ENCODE assay signal across 29 cellular contexts in the genomic region with DNA sequence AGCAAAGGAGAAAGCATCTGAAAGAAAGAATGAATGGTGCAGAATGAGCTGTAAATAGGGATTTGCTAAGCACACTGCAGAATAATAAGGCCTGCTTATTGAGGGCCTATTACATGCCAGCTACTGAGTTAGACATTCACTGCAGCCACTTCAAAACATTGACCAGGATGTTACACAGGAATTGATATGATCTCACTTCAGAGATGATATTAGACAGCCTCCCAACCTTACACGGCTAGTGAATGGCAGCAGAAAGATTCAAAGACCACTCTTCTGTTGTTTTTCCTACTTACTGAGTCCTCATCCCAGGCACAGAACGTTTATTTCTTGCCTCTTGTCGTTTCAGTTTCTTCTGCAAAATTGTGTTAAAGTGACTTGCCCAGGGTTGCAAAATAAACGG.
"Had no signal": no experiment of that assay in that cellular context is flagged by ENCODE, and none has a peak within 500 bp of the region (broad histone marks: within the 10 kb centered on the region; RNA-seq: fewer than 3 reads in every experiment).

No MANE protein-coding gene starts in this region.

- H3K27ac Mint-ChIP-seq: activated CD4-positive, alpha-beta T cell treated with anti-CD3 and anti-CD28 coated beads, Interleukin-2, amount 10 ng/mL, durations not matched to agents 24 days and 14 days; activated CD8-positive, alpha-beta T cell treated with anti-CD3 and anti-CD28 coated beads for 36 hours; activated naive CD4-positive, alpha-beta T cell treated with anti-CD3 and anti-CD28 coated beads for 36 hours; activated naive CD4-positive, alpha-beta T cell treated with anti-CD3 and anti-CD28 coated beads, Interleukin-2, amount 50 U/mL, for 72 hours; activated T-helper 1 cell treated with anti-CD3 and anti-CD28 coated beads, Interleukin-12 subunit alpha, Interleukin-12 subunit beta, Interleukin-2, Interleukin-4 antibody, amounts not matched to agents 30 ng/mL and 10 ng/mL and 1 ng/mL, durations not matched to agents 14 hours and 24 hours and 36 hours; T-helper 2 cell treated with Interferon-gamma antibody and Interleukin-4, amounts not matched to agents 5 μg/mL and 100 μg/mL, for 36 hours had no signal

- ATAC-seq: activated CD8-positive, alpha-beta T cell treated with anti-CD3 and anti-CD28 coated beads for 36 hours; activated naive CD4-positive, alpha-beta T cell treated with anti-CD3 and anti-CD28 coated beads, Interleukin-2, amount 50 U/mL, for 72 hours; activated T-cell treated with anti-CD3 and anti-CD28 coated beads, Interleukin-2, amount 50 U/mL, for 4 hours; K562; PC-3 had no signal

- H3K4me3 ChIP-seq: adrenal gland, K562, Peyer's patch, SJSA1 had no signal

- H3K9me3 Mint-ChIP-seq: activated CD4-positive, alpha-beta T cell treated with anti-CD3 and anti-CD28 coated beads, Interleukin-2, amount 10 ng/mL, durations not matched to agents 24 days and 14 days; activated naive CD4-positive, alpha-beta T cell treated with anti-CD3 and anti-CD28 coated beads for 36 hours; activated T-cell treated with anti-CD3 and anti-CD28 coated beads, Interleukin-2, amount 50 U/mL, for 4 hours; activated T-helper 1 cell treated with anti-CD3 and anti-CD28 coated beads, Interleukin-12 subunit alpha, Interleukin-12 subunit beta, Interleukin-2, Interleukin-4 antibody, amounts not matched to agents 30 ng/mL and 10 ng/mL and 1 ng/mL, durations not matched to agents 14 hours and 24 hours and 36 hours; brain; T-helper 2 cell treated with Interferon-gamma antibody and Interleukin-4, amounts not matched to agents 5 μg/mL and 100 μg/mL, for 36 hours had no signal

- H3K4me1 Mint-ChIP-seq: activated CD4-positive, alpha-beta T cell treated with anti-CD3 and anti-CD28 coated beads, Interleukin-2, amount 10 ng/mL, durations not matched to agents 24 days and 14 days had no signal

- H3K36me3 Mint-ChIP-seq: activated naive CD4-positive, alpha-beta T cell treated with anti-CD3 and anti-CD28 coated beads, Interleukin-2, amount 50 U/mL, for 72 hours; brain had no signal

- H3K27ac ChIP-seq: adrenal gland, Peyer's patch, SJSA1 had no signal

- H3K27me3 Mint-ChIP-seq: activated CD4-positive, alpha-beta T cell treated with anti-CD3 and anti-CD28 coated beads, Interleukin-2, amount 10 ng/mL, durations not matched to agents 24 days and 14 days; activated CD8-positive, alpha-beta T cell treated with anti-CD3 and anti-CD28 coated beads for 36 hours; brain had no signal

- H3K27me3 ChIP-seq: adrenal gland, Peyer's patch, SJSA1 had no signal

- DNase-seq: activated CD4-positive, alpha-beta T cell treated with anti-CD3 and anti-CD28 coated beads, Interleukin-2, amount 10 ng/mL, durations not matched to agents 24 days and 14 days; activated CD4-positive, alpha-beta T cell treated with anti-CD3 and anti-CD28 coated beads, Interleukin-2, amount 50 U/mL, for 4 hours; activated CD8-positive, alpha-beta T cell treated with anti-CD3 and anti-CD28 coated beads for 36 hours; activated gamma-delta T cell treated with Interleukin-2 at 50 U/mL for 16 hours; activated naive CD4-positive, alpha-beta T cell treated with anti-CD3 and anti-CD28 coated beads for 36 hours; activated T-cell treated with anti-CD3 and anti-CD28 coated beads, Interleukin-2, amount 50 U/mL, for 4 hours; adrenal gland; caudate nucleus; NCI-H1092 treated with DMSO at 0.1 percent for 48 hours; NCI-H1417; NCI-H146; NCI-H187; NCI-H2029 treated with DMSO at 0.1 percent for 48 hours; NCI-H2107; NCI-H2171; NCI-H510A; NCI-H526; NCI-H748 treated with DMSO at 0.1 percent for 48 hours; NK-92 treated with Interleukin-12 subunit alpha and Interleukin-12 subunit beta, amount 100 ng/mL, for 24 hours; PC-3; Peyer's patch; RPMI8226; SHP77 treated with DMSO at 0.1 percent for 48 hours had no signal

- H3K9me3 ChIP-seq: adrenal gland, Peyer's patch, SJSA1 had no signal

- H3K4me3 Mint-ChIP-seq: activated CD4-positive, alpha-beta T cell treated with anti-CD3 and anti-CD28 coated beads, Interleukin-2, amount 10 ng/mL, durations not matched to agents 24 days and 14 days; activated CD8-positive, alpha-beta T cell treated with anti-CD3 and anti-CD28 coated beads for 36 hours; activated naive CD4-positive, alpha-beta T cell treated with anti-CD3 and anti-CD28 coated beads for 36 hours; activated T-cell treated with anti-CD3 and anti-CD28 coated beads, Interleukin-2, amount 50 U/mL, for 4 hours; activated T-helper 1 cell treated with anti-CD3 and anti-CD28 coated beads, Interleukin-12 subunit alpha, Interleukin-12 subunit beta, Interleukin-2, Interleukin-4 antibody, amounts not matched to agents 30 ng/mL and 10 ng/mL and 1 ng/mL, durations not matched to agents 14 hours and 24 hours and 36 hours; brain; T-helper 2 cell treated with Interferon-gamma antibody and Interleukin-4, amounts not matched to agents 5 μg/mL and 100 μg/mL, for 36 hours had no signal

- H3K36me3 ChIP-seq: adrenal gland, Peyer's patch, SJSA1 had no signal

- H3K4me1 ChIP-seq: adrenal gland, Peyer's patch, SJSA1 had no signal
